ENCODE assay signal across 8 cellular contexts in the genomic region with DNA sequence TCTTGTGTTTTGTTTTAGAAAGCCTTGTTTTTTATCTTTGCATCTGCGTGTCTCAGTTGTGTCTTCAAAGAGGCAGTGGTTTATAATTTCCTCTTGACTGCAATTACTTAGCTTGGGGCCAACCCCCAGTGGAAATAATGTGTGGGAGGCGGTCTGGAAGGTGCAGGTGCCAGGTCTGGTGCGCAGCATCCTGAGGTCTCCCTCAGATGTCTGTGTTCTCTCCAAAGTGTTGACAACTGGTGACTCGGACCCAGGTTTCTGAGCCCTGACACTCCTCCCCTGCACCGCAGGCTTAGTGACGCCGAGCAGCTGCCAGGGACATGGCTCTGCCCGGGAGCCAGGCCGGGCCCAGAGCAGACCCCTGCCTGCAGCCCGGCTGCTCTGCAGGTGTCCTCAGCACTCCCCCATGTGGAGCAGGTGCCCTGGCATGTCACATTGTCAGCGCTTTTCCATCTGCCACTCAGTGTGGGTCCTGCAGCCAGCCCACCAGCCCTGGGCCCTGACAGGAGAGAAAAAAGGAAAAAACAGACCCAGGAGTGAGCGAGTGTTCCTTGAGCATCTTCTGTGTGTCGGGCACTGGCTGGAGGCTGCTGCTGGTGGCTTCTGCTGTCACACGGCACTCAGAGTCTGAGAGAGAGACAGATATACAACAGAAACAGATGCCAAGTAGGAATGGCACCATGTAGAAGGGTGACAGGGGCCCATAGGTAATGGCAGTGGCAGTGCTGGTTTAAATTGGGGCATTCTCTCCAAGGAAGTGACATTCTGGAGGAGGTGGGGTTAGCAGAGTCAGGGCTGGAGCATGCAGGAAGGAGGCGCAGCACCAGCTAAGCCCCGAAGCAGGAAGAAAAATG. TPM values are rescaled to one million over a fixed set of nuclear protein-coding genes. Genes with fewer than 3 reads are reported as not detected.
A peak's percentile ranks its signal among the peaks of the same experiment; 100 is the strongest.
DNase-seq lines count a peak whose midpoint lies in the region; ATAC-seq and TF ChIP-seq lines count a peak whose summit lies in the region.
"Had no signal": no experiment of that assay in that cellular context is flagged by ENCODE, and none has a peak within 500 bp of the region (broad histone marks: within the 10 kb centered on the region; RNA-seq: fewer than 3 reads in every experiment).

No MANE protein-coding gene starts in this region.

- no peaks in the 10 kb centered on the region for H3K36me3 Mint-ChIP-seq in brain
- H3K36me3 Mint-ChIP-seq in CD14-positive monocyte: peaks cover 48 to 49% of the 10 kb centered on the region in 2 donors

- H3K27me3 Mint-ChIP-seq in brain: peaks cover 5% of the 10 kb centered on the region
- peaks cover 3 to 25% (median 9%) of the 10 kb centered on the region in 3 donors for H3K27me3 Mint-ChIP-seq in CD14-positive monocyte (ENCODE audit: low read depth in 3 of 3)

- TF ChIP-seq CTCF in VCaP (conservative IDR thresholded peaks at IDR 0.05): no peak
- no peak for TF ChIP-seq CTCF in brain (conservative IDR thresholded peaks at IDR 0.05)
- TF ChIP-seq CTCF in CD14-positive monocyte (IDR thresholded peaks at IDR 0.05): no peak

- H3K9me3 Mint-ChIP-seq in brain (peaks cover 0 to 4% (median 0%) of the 10 kb centered on the region in 5 experiments), CD14-positive monocyte (peaks cover 0 to 2% (median 0%) of the 10 kb centered on the region in 7 donors)

- peak overlapping the region; percentile 93 for H3K27ac ChIP-seq in VCaP

- peak; percentile 15 for DNase-seq in KG1 (lab: John Stamatoyannopoulos, UW)
- peak; percentile 49 to 81 (median 76) for DNase-seq in stimulated activated CD4-positive, alpha-beta T cell treated with anti-CD3 and anti-CD28 coated beads, TNF-alpha, amount 100 ng/mL, for 48 hours (ENCODE audit: low read depth in 3 of 3)
- no peak for DNase-seq in globus pallidus (ENCODE audit: low spot score)
- DNase-seq in CD14-positive monocyte (ENCODE audit: low spot score): no peak
- DNase-seq: heart left ventricle had no signal

- no peak for ATAC-seq in HG02852 (IDR thresholded peaks at IDR 0.05; ENCODE audit: unreplicated experiment)

- H3K27ac Mint-ChIP-seq in brain: peak overlapping the region; percentile 43 to 96 (median 89)
- no peak overlapping the region for H3K27ac Mint-ChIP-seq in CD14-positive monocyte

- intact Hi-C loops in CD14-positive monocyte (cut with micrococcal nuclease): no loop called here

- H3K4me3 Mint-ChIP-seq in brain (peak overlapping the region in 4 of 5 experiments; percentile 9 to 19 (median 12)), CD14-positive monocyte (no peak overlapping the region)

- H3K4me1 Mint-ChIP-seq in brain: peaks cover 68% of the 10 kb centered on the region
- peaks cover 25% of the 10 kb centered on the region for H3K4me1 Mint-ChIP-seq in CD14-positive monocyte

RNA-seq across cellular contexts. Expression of a gene that starts 24.8 kb away (rescaled TPM):
- polyA plus RNA-seq in brain (ENCODE audit: insufficient read depth, low read depth, low replicate concordance) (118 TPM), CD14-positive monocyte (1 to 10 TPM; 1.5 to 3.5 TPM)

RNA-seq across cellular contexts. Expression of a gene that starts 44.6 kb away (rescaled TPM):
- polyA plus RNA-seq in brain (ENCODE audit: insufficient read depth, low read depth, low replicate concordance) (81.4 TPM), CD14-positive monocyte (10 to 100 TPM; 67.3 to 69.9 TPM)

Comparison
In these comparisons a context has a peak if more than half of its experiments do, and no peak if none do; other contexts are left out.
1. DNase-seq: peak in KG1 (single experiment) and stimulated activated CD4-positive, alpha-beta T cell treated with anti-CD3 and anti-CD28 coated beads, TNF-alpha, amount 100 ng/mL, for 48 hours (3 of 3); none in globus pallidus (single experiment) and CD14-positive monocyte (single experiment).
2. H3K27ac Mint-ChIP-seq: peak in brain (5 of 5); none in CD14-positive monocyte (0 of 7).
3. H3K4me3 Mint-ChIP-seq: peak in brain (4 of 5); none in CD14-positive monocyte (0 of 2).
4. RNA of a gene that starts 24.8 kb away (polyA plus RNA-seq): 118 TPM in brain (single experiment); 1.5 to 3.5 TPM in CD14-positive monocyte; every median in the first group is over 10 times any median in the second.